Comparison of ENCODE assay signal across 8 cellular contexts in genomic region chr7:75762350-75762917, GRCh38. TPM values are rescaled to one million over a fixed set of nuclear protein-coding genes. Genes with fewer than 3 reads are reported as not detected.
A peak's percentile ranks its signal among the peaks of the same experiment; 100 is the strongest.
DNase-seq lines count a peak whose midpoint lies in the region; ATAC-seq and TF ChIP-seq lines count a peak whose summit lies in the region.

No MANE protein-coding gene starts in this region.

- no peaks in the 10 kb centered on the region for H3K27me3 Mint-ChIP-seq in CD4-positive, alpha-beta T cell
- peaks cover 3% of the 10 kb centered on the region for H3K27me3 Mint-ChIP-seq in activated T-helper 17 cell treated with anti-CD3 and anti-CD28 coated beads, Interleukin-2, amount 50 U/mL, for 72 hours

- POLR2A ChIA-PET in CD4-positive, alpha-beta T cell (lab: Charles Lee), result interaction anchor here (1.0 to 1.5 kb wide), 3 partner anchors 23 to 684 kb away, joined by 3 to 7 read pairs (median 4); no protein-coding TSS in a partner anchor

- no peak overlapping the region for H3K27ac Mint-ChIP-seq in CD4-positive, alpha-beta T cell
- H3K27ac Mint-ChIP-seq in activated T-helper 17 cell treated with anti-CD3 and anti-CD28 coated beads, Interleukin-2, amount 50 U/mL, for 72 hours, result no peak overlapping the region

- no peaks in the 10 kb centered on the region for H3K9me3 Mint-ChIP-seq in CD4-positive, alpha-beta T cell
- H3K9me3 Mint-ChIP-seq in activated T-helper 17 cell treated with anti-CD3 and anti-CD28 coated beads, Interleukin-2, amount 50 U/mL, for 72 hours, result no peaks in the 10 kb centered on the region

- H3K4me1 Mint-ChIP-seq in CD4-positive, alpha-beta T cell (ENCODE audit: low read depth), result peaks cover 3% of the 10 kb centered on the region
- no peaks in the 10 kb centered on the region for H3K4me1 Mint-ChIP-seq in activated T-helper 17 cell treated with anti-CD3 and anti-CD28 coated beads, Interleukin-2, amount 50 U/mL, for 72 hours

- intact Hi-C loops in CD4-positive, alpha-beta T cell (cut with DNase I, micrococcal nuclease), result loop anchor here (5.0 to 10.0 kb wide), 3 partner anchors 235 to 685 kb away; no protein-coding TSS in a partner anchor
- intact Hi-C loops in left cardiac atrium (cut with DNase I) (no loop called here), sciatic nerve (cut with DNase I) (no loop called here)

- DNase-seq in CD4-positive, alpha-beta T cell, result peak in 1 of 10 experiments; percentile 1
- DNase-seq in NCI-H2196 treated with DMSO at 0.1 percent for 48 hours (lab: John Stamatoyannopoulos, UW; ENCODE audit: unreplicated experiment), result peak; percentile 52
- DNase-seq in left cardiac atrium, result no peak
- no peak for DNase-seq in sciatic nerve (ENCODE audit: low spot score)
- no peak for DNase-seq in stimulated activated CD4-positive, alpha-beta T cell treated with anti-CD3 and anti-CD28 coated beads, Interleukin-4, amount 100 ng/mL, for 1 hour

- no peaks in the 10 kb centered on the region for H3K9me3 ChIP-seq in CD4-positive, alpha-beta T cell (ENCODE audit: control insufficient read depth, low read length)

- CTCF ChIA-PET in CD4-positive, alpha-beta T cell (lab: Charles Lee), result interaction anchor here (0.6 to 1.5 kb wide), 3 partner anchors 23 to 689 kb away, joined by 3 to 13 read pairs (median 6); partner anchors contain the start of genes HIP1 and RCC1L

- no peak overlapping the region for H3K27ac ChIP-seq in CD4-positive, alpha-beta T cell (ENCODE audit: low read depth, low read length)

- H3K36me3 Mint-ChIP-seq in CD4-positive, alpha-beta T cell (ENCODE audit: low read depth), result no peaks in the 10 kb centered on the region
- no peaks in the 10 kb centered on the region for H3K36me3 Mint-ChIP-seq in activated T-helper 17 cell treated with anti-CD3 and anti-CD28 coated beads, Interleukin-2, amount 50 U/mL, for 72 hours (ENCODE audit: low read depth)

- ATAC-seq in CD4-positive, alpha-beta T cell (ENCODE audit: poor library complexity), result peak; percentile 94
- ATAC-seq in GM21576 (IDR thresholded peaks at IDR 0.05; ENCODE audit: unreplicated experiment) (peak; percentile 53), left cardiac atrium (peak; percentile 91 to 95), sciatic nerve (peak; percentile 79), GM18520 (IDR thresholded peaks at IDR 0.05; ENCODE audit: unreplicated experiment) (no peak)
- peak; percentile 73 for ATAC-seq in activated T-helper 17 cell treated with anti-CD3 and anti-CD28 coated beads, Interleukin-2, amount 50 U/mL, for 72 hours (replicated peaks)

- no peaks in the 10 kb centered on the region for H3K27me3 ChIP-seq in CD4-positive, alpha-beta T cell (ENCODE audit: control insufficient read depth, insufficient read depth, low read length)

- peak; percentile 72 for TF ChIP-seq CTCF in CD4-positive, alpha-beta T cell (IDR thresholded peaks at IDR 0.05)

- no peak overlapping the region for H3K4me3 Mint-ChIP-seq in CD4-positive, alpha-beta T cell
- H3K4me3 Mint-ChIP-seq in activated T-helper 17 cell treated with anti-CD3 and anti-CD28 coated beads, Interleukin-2, amount 50 U/mL, for 72 hours, result no peak overlapping the region

RNA-seq across cellular contexts. Expression of gene CCL26, which starts 9.6 kb away (rescaled TPM):
- total RNA-seq in CD4-positive, alpha-beta T cell, result not detected
- not detected for total RNA-seq in activated T-helper 17 cell treated with anti-CD3 and anti-CD28 coated beads, Interleukin-2, amount 50 U/mL, for 72 hours
- total RNA-seq in left cardiac atrium, result 1 to 10 TPM in 1 of 2 donors, under 1 TPM in 1; 0.47 to 3.2 TPM
- total RNA-seq in sciatic nerve, result 4.3 TPM

RNA-seq across cellular contexts. Expression of gene HIP1, which starts 23.7 kb away (rescaled TPM):
- total RNA-seq in CD4-positive, alpha-beta T cell, result 1 to 10 TPM; 1.5 to 1.7 TPM
- 10 to 100 TPM in 1 of 2 donors, 1 to 10 TPM in 1; 9.8 to 13.0 TPM for total RNA-seq in activated T-helper 17 cell treated with anti-CD3 and anti-CD28 coated beads, Interleukin-2, amount 50 U/mL, for 72 hours
- 10 to 100 TPM; 15.1 to 15.5 TPM for total RNA-seq in left cardiac atrium
- total RNA-seq in sciatic nerve, result 65.3 TPM

RNA-seq across cellular contexts. Expression of gene CCL24, which starts 51.2 kb away (rescaled TPM):
- not detected for total RNA-seq in CD4-positive, alpha-beta T cell
- not detected for total RNA-seq in activated T-helper 17 cell treated with anti-CD3 and anti-CD28 coated beads, Interleukin-2, amount 50 U/mL, for 72 hours
- total RNA-seq in left cardiac atrium (under 1 TPM in 1 of 2 donors, not detected in 1; 0.56 TPM), sciatic nerve (0.67 TPM)

Comparison
In these comparisons a context has a peak if more than half of its experiments do, and no peak if none do; other contexts are left out.
1. intact Hi-C loops: an anchor here in CD4-positive, alpha-beta T cell (5.0 to 10.0 kb wide); none called in left cardiac atrium and sciatic nerve.